ENCODE assay signal across 24 cellular contexts in genomic region chr7:113200281-113200680, GRCh38.
"Had no signal": no experiment of that assay in that cellular context is flagged by ENCODE, and none has a peak within 500 bp of the region (broad histone marks: within the 10 kb centered on the region; RNA-seq: fewer than 3 reads in every experiment).

No MANE protein-coding gene starts in this region.

- DNase-seq: activated B cell treated with CpG ODN at 0.5 μM for 24 hours; activated CD4-positive, alpha-beta T cell treated with anti-CD3 and anti-CD28 coated beads for 1 hour; activated CD4-positive, alpha-beta T cell treated with anti-CD3 and anti-CD28 coated beads, Interleukin-2, amount 10 ng/mL, durations not matched to agents 24 days and 14 days; activated CD4-positive, alpha-beta T cell treated with anti-CD3 and anti-CD28 coated beads, Interleukin-2, amount 50 U/mL, for 48 hours; activated CD8-positive, alpha-beta memory T cell treated with anti-CD3 and anti-CD28 coated beads, Interleukin-2, amount 10 ng/mL, durations not matched to agents 7 days and 5 days; activated effector memory CD4-positive, alpha-beta T cell treated with Interleukin-2 at 50 U/mL for 16 hours; activated naive CD4-positive, alpha-beta T cell; activated T-cell treated with anti-CD3 and anti-CD28 coated beads, Interleukin-2, amount 50 U/mL, for 24 hours; caudate nucleus; KG1; NCI-H1105 treated with DMSO at 0.1 percent for 48 hours; NCI-H1436 treated with DMSO at 0.1 percent for 48 hours; NCI-H187; NCI-H2081; NCI-H510A treated with DMSO at 0.1 percent for 48 hours; NCI-H69; NK-92 treated with Interleukin-12 subunit alpha and Interleukin-12 subunit beta, amount 100 ng/mL, for 24 hours; OCI-M1; SHP77 had no signal

- ATAC-seq: activated CD8-positive, alpha-beta memory T cell treated with anti-CD3 and anti-CD28 coated beads, Interleukin-2, amount 10 ng/mL, durations not matched to agents 7 days and 5 days; Panc1; SK-N-SH treated with all-trans-retinoic acid at 6 μM for 48 hours had no signal

- H3K27me3 ChIP-seq: brain microvascular endothelial cell, SJSA1 had no signal

- H3K9me3 ChIP-seq: SJSA1 had no signal

- H3K4me3 ChIP-seq: SJSA1 had no signal

- H3K27ac ChIP-seq: brain microvascular endothelial cell, RWPE1, SJSA1 had no signal

- H3K36me3 ChIP-seq: brain microvascular endothelial cell, SJSA1 had no signal
